Comparison of ENCODE assay signal across 1 cellular context in the genomic region with DNA sequence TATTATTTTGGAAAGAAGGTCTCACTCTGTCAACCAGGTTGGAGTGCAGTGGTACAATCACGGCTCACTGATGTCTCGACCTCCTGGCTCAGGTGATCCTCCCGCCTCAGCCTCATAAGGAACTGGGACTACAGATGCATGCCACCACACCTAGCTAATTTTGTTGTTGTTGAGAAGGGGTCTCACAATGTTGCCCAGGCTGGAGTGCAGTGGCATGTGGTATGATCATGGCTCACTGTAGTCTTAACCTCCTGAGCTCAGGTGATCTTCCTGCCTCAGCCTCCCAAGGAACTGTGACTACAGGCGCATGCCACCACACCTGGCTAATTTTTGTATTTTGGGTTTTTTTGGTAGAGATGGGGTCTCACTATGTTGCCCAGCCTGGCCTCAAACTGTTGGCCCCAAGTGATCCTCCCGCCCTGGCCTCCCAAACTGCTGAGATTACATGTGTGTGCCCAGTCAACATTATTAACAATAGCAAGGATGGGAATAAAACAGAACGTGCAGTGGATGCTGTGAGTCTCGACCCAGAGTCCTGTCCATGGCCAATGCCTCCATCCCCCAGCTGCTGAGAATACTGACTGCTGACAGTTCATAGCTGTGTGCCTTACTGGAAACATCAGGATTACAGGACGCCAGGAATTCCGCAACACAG.
TF ChIP-seq lines count a peak whose summit lies in the region.

No MANE protein-coding gene starts in this region.

TF ChIP-seq in HCT116, 20 proteins besides CTCF, POLR2A, EP300 and RAD21 (continued from another document):
- TF ChIP-seq, protein P1, sequence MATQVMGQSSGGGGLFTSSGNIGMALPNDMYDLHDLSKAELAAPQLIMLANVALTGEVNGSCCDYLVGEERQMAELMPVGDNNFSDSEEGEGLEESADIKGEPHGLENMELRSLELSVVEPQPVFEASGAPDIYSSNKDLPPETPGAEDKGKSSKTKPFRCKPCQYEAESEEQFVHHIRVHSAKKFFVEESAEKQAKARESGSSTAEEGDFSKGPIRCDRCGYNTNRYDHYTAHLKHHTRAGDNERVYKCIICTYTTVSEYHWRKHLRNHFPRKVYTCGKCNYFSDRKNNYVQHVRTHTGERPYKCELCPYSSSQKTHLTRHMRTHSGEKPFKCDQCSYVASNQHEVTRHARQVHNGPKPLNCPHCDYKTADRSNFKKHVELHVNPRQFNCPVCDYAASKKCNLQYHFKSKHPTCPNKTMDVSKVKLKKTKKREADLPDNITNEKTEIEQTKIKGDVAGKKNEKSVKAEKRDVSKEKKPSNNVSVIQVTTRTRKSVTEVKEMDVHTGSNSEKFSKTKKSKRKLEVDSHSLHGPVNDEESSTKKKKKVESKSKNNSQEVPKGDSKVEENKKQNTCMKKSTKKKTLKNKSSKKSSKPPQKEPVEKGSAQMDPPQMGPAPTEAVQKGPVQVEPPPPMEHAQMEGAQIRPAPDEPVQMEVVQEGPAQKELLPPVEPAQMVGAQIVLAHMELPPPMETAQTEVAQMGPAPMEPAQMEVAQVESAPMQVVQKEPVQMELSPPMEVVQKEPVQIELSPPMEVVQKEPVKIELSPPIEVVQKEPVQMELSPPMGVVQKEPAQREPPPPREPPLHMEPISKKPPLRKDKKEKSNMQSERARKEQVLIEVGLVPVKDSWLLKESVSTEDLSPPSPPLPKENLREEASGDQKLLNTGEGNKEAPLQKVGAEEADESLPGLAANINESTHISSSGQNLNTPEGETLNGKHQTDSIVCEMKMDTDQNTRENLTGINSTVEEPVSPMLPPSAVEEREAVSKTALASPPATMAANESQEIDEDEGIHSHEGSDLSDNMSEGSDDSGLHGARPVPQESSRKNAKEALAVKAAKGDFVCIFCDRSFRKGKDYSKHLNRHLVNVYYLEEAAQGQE (IDR thresholded peaks at IDR 0.05; ENCODE audit: low read depth), result no peak
- TF ChIP-seq CEBPB (IDR thresholded peaks at IDR 0.05; ENCODE audit: low read depth), result no peak
